Comparison of ENCODE assay signal across 1 cellular context in genomic region chr1:54754486-54755285, GRCh38.
TF ChIP-seq lines count a peak whose summit lies in the region.

No MANE protein-coding gene starts in this region.

TF ChIP-seq in GM23338, 12 proteins besides CTCF, POLR2A, EP300 and RAD21 (continued from another document):
- TF ChIP-seq ZNF462 (CRISPR knock-in tag; IDR thresholded peaks at IDR 0.05): no peak
- no peak for TF ChIP-seq CREB1 (CRISPR knock-in tag; IDR thresholded peaks at IDR 0.05; ENCODE audit: low read depth)
- no peak for TF ChIP-seq ZNF114 (CRISPR knock-in tag; IDR thresholded peaks at IDR 0.05)
- TF ChIP-seq STAT1 (IDR thresholded peaks at IDR 0.05; ENCODE audit: unreplicated experiment): no peak
- no peak for TF ChIP-seq EZH2phosphoT487 (IDR thresholded peaks at IDR 0.05; ENCODE audit: unreplicated experiment)
- no peak for TF ChIP-seq ZNF331 (CRISPR knock-in tag; IDR thresholded peaks at IDR 0.05; ENCODE audit: low read depth)
- no peak for TF ChIP-seq REST (IDR thresholded peaks at IDR 0.05; ENCODE audit: unreplicated experiment)
- no peak for TF ChIP-seq POLR2AphosphoS5 (IDR thresholded peaks at IDR 0.05; ENCODE audit: low read depth)
